Comparison of ENCODE assay signal across 8 cellular contexts in the genomic region with DNA sequence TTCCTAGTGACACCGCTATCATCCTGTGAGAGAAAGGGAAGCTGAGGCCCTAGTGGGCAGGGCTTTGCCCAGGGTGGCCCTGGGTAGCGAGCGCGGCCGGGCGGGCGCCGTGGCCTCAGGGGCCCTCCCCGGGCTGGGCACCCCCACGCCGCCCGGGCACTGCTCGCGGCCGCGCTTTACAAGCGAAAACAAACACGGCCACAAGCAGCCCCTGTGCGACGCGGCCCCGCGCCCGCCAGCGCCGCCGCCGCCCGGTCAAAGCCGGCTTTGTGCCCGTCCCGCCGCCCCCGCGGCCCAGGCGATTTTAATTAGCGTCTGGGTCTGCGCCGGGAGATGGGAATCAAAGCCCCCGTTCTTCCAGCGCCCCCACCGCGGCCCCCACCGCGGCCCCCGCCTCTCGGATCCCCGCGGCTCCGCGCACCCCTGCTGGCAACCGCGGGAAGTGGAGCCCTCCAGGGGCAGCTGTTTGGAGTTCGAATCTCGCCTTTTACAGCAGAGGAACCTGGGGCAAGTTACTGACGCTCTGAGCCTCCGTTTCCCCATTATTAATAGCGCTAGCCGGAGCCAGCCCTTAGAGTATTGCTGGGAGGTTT. TPM values are rescaled to one million over a fixed set of nuclear protein-coding genes. Genes with fewer than 3 reads are reported as not detected.
DNase-seq lines count a peak whose midpoint lies in the region; ATAC-seq and TF ChIP-seq lines count a peak whose summit lies in the region.

No MANE protein-coding gene starts in this region.

- WGBS in heart left ventricle, 4 donors, result 4 to 25% (median 7%) methylated on average over 9 to 59 of the region's 59 CpGs
- WGBS in ovary, 3 donors, result 3 to 9% (median 9%) methylated on average over 23 to 59 of the region's 59 CpGs

- TF ChIP-seq CTCF in BJ (IDR thresholded peaks at IDR 0.05; ENCODE audit: insufficient read depth, low read depth, low read length) (peak; percentile 59), WTC11 (IDR thresholded peaks at IDR 0.05) (no peak), heart left ventricle (IDR thresholded peaks at IDR 0.05) (peak in 11 of 12 donors; percentile 19 to 56 (median 42)), ovary (IDR thresholded peaks at IDR 0.05) (peak in 2 of 3 donors; percentile 49 to 61)

- H3K27ac ChIP-seq in heart left ventricle (peak overlapping the region in 9 of 12 donors; percentile 11 to 81 (median 55)), ovary (peak overlapping the region; percentile 0 to 70)

- TF ChIP-seq POLR2A in heart left ventricle (IDR thresholded peaks at IDR 0.05) (no peak), ovary (IDR thresholded peaks at IDR 0.05) (no peak)

- no peaks in the 10 kb centered on the region for H3K36me3 ChIP-seq in BJ (ENCODE audit: control insufficient read depth, insufficient read depth, low read length)
- no peaks in the 10 kb centered on the region for H3K36me3 ChIP-seq in heart left ventricle
- no peaks in the 10 kb centered on the region for H3K36me3 ChIP-seq in ovary

- H3K27me3 ChIP-seq in BJ (ENCODE audit: control insufficient read depth, insufficient read depth, low read length) (no peaks in the 10 kb centered on the region), heart left ventricle (peaks cover 0 to 8% (median 0%) of the 10 kb centered on the region in 9 donors), ovary (no peaks in the 10 kb centered on the region)

- DNase-seq in BJ (ENCODE audit: low read depth), result no peak
- peak; percentile 68 for DNase-seq in WTC11 (ENCODE audit: low spot score)
- peak in 2 of 5 donors; percentile 40 to 56 for DNase-seq in heart left ventricle
- DNase-seq in ovary, result peak in 3 of 5 donors; percentile 46 to 67 (median 66)
- DNase-seq in SW 1271 (lab: John Stamatoyannopoulos, UW), result no peak

- H3K4me3 ChIP-seq in BJ (ENCODE audit: low read depth, low read length), result no peak overlapping the region
- H3K4me3 ChIP-seq in heart left ventricle, result peak overlapping the region; percentile 26 to 61 (median 48)
- H3K4me3 ChIP-seq in ovary, result peak overlapping the region; percentile 35

- peaks cover 0 to 7% (median 0%) of the 10 kb centered on the region in 12 donors for H3K9me3 ChIP-seq in heart left ventricle
- no peaks in the 10 kb centered on the region for H3K9me3 ChIP-seq in ovary

- H3K4me1 ChIP-seq in heart left ventricle (peaks cover 0 to 43% (median 9%) of the 10 kb centered on the region in 12 donors), ovary (ENCODE audit: insufficient read depth) (peaks cover 2% of the 10 kb centered on the region)

- H3K4me3 Mint-ChIP-seq in WTC11, result peak overlapping the region; percentile 66
- H3K4me3 Mint-ChIP-seq in activated T-helper 17 cell treated with anti-CD3 and anti-CD28 coated beads, Interleukin-2, amount 50 U/mL, for 72 hours, result no peak overlapping the region

- intact Hi-C loops in heart left ventricle (cut with DNase I) (no loop called here), ovary (cut with DNase I) (no loop called here)

- no peak overlapping the region for H3K27ac Mint-ChIP-seq in WTC11
- H3K27ac Mint-ChIP-seq in activated T-helper 17 cell treated with anti-CD3 and anti-CD28 coated beads, Interleukin-2, amount 50 U/mL, for 72 hours, result no peak overlapping the region

- peaks cover 4% of the 10 kb centered on the region; the same call in 1 of the 2 replicates for H3K9me3 Mint-ChIP-seq in WTC11
- no peaks in the 10 kb centered on the region for H3K9me3 Mint-ChIP-seq in activated T-helper 17 cell treated with anti-CD3 and anti-CD28 coated beads, Interleukin-2, amount 50 U/mL, for 72 hours

- POLR2A ChIA-PET in BJ (lab: Charles Lee) (no interaction called here), WTC11 (lab: Charles Lee) (no interaction called here)

- ATAC-seq in WTC11 (peak; percentile 68), heart left ventricle (peak in 2 of 4 donors; percentile 16 to 26), GM21576 (IDR thresholded peaks at IDR 0.05; ENCODE audit: unreplicated experiment) (no peak), GM19452 (IDR thresholded peaks at IDR 0.05; ENCODE audit: unreplicated experiment) (no peak)
- ATAC-seq in activated T-helper 17 cell treated with anti-CD3 and anti-CD28 coated beads, Interleukin-2, amount 50 U/mL, for 72 hours (replicated peaks), result no peak

- peaks cover 21% of the 10 kb centered on the region for H3K27me3 Mint-ChIP-seq in WTC11 (ENCODE audit: low read depth)
- H3K27me3 Mint-ChIP-seq in activated T-helper 17 cell treated with anti-CD3 and anti-CD28 coated beads, Interleukin-2, amount 50 U/mL, for 72 hours, result peaks cover 16% of the 10 kb centered on the region

- H3K4me1 Mint-ChIP-seq in WTC11, result peaks cover 7% of the 10 kb centered on the region
- no peaks in the 10 kb centered on the region for H3K4me1 Mint-ChIP-seq in activated T-helper 17 cell treated with anti-CD3 and anti-CD28 coated beads, Interleukin-2, amount 50 U/mL, for 72 hours

- CTCF ChIA-PET in BJ (lab: Yijun Ruan, JAX) (interaction anchor here (0.9 to 4.3 kb wide), 8 partner anchors 8 to 56 kb away, joined by 3 to 36 read pairs (median 4); no protein-coding TSS in a partner anchor), WTC11 (lab: Charles Lee) (interaction anchor here (0.7 to 14.0 kb wide), 14 partner anchors 10 to 91 kb away, joined by 3 to 134 read pairs (median 4); partner anchors contain the start of genes CHRDL2 and POLD3)

- H3K36me3 Mint-ChIP-seq in WTC11, result no peaks in the 10 kb centered on the region
- no peaks in the 10 kb centered on the region for H3K36me3 Mint-ChIP-seq in activated T-helper 17 cell treated with anti-CD3 and anti-CD28 coated beads, Interleukin-2, amount 50 U/mL, for 72 hours (ENCODE audit: low read depth)

- no peak for TF ChIP-seq EP300 in ovary (IDR thresholded peaks at IDR 0.05)

TF ChIP-seq in WTC11, 78 proteins besides CTCF, POLR2A, EP300 and RAD21:
- peak; percentile 28; the same call in 1 of the 2 replicates for TF ChIP-seq FOXP4 (CRISPR knock-in tag; IDR thresholded peaks at IDR 0.05)
- no peak for TF ChIP-seq CREB1 (CRISPR knock-in tag; IDR thresholded peaks at IDR 0.05)
- TF ChIP-seq, protein P1, sequence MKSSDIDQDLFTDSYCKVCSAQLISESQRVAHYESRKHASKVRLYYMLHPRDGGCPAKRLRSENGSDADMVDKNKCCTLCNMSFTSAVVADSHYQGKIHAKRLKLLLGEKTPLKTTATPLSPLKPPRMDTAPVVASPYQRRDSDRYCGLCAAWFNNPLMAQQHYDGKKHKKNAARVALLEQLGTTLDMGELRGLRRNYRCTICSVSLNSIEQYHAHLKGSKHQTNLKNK (CRISPR knock-in tag; IDR thresholded peaks at IDR 0.05), result no peak

RNA-seq across cellular contexts. Expression of gene CHRDL2, which starts 47.9 kb away (rescaled TPM):
- 0.09 TPM in 1 of 2 replicates, not detected in the other for polyA plus RNA-seq in BJ (2011; rRNA removed)
- polyA minus RNA-seq in BJ (2011; rRNA and poly(A)+ RNA removed), result not detected in 2 replicates
- 0.25 to 0.55 TPM (median 0.37 TPM) in 3 replicates for total RNA-seq in WTC11 (2021)
- 10 to 100 TPM in 1 of 9 donors, 1 to 10 TPM in 8; 1.5 to 13.4 (median 3.4) TPM for total RNA-seq in heart left ventricle
- polyA plus RNA-seq in heart left ventricle, result 1 to 10 TPM; 1.5 to 4.4 TPM
- total RNA-seq in ovary, result 10 to 100 TPM in 1 of 7 donors, 1 to 10 TPM in 2, not detected in 4; 1.9 to 12.3 (median 2.7) TPM
- 1 to 10 TPM in 1 of 2 donors, under 1 TPM in 1; 0.22 to 5.1 TPM for polyA plus RNA-seq in ovary
- not detected for total RNA-seq in activated T-helper 17 cell treated with anti-CD3 and anti-CD28 coated beads, Interleukin-2, amount 50 U/mL, for 72 hours

Comparison
In these comparisons a context has a peak if more than half of its experiments do, and no peak if none do; other contexts are left out.
1. DNase-seq: peak in WTC11 (single experiment) and ovary (3 of 5); none in BJ (single experiment) and SW 1271 (0 of 2).